In genomic region chr10:34960983-34961382, GRCh38 we compare ENCODE assay signal across 10 cellular contexts.
DNase-seq lines count a peak whose midpoint lies in the region; ATAC-seq and TF ChIP-seq lines count a peak whose summit lies in the region.
"Had no signal": no experiment of that assay in that cellular context is flagged by ENCODE, and none has a peak within 500 bp of the region (broad histone marks: within the 10 kb centered on the region; RNA-seq: fewer than 3 reads in every experiment).

No MANE protein-coding gene starts in this region.

- 53 to 68% methylated on average over 8 of the region's 8 CpGs for WGBS in heart right ventricle, 2 donors
- 90% methylated on average over 8 of the region's 8 CpGs for WGBS in suprapubic skin

- no peaks in the 10 kb centered on the region for H3K4me1 ChIP-seq in heart right ventricle
- no peaks in the 10 kb centered on the region for H3K4me1 ChIP-seq in suprapubic skin

- TF ChIP-seq EP300 in suprapubic skin (IDR thresholded peaks at IDR 0.05), result no peak

- H3K27me3 ChIP-seq in WERI-Rb-1 (ENCODE audit: insufficient read depth, low read depth, severe bottlenecking) (no peaks in the 10 kb centered on the region), heart right ventricle (no peaks in the 10 kb centered on the region), suprapubic skin (no peaks in the 10 kb centered on the region)

- no peaks in the 10 kb centered on the region for H3K36me3 ChIP-seq in WERI-Rb-1
- no peaks in the 10 kb centered on the region for H3K36me3 ChIP-seq in heart right ventricle
- no peaks in the 10 kb centered on the region for H3K36me3 ChIP-seq in suprapubic skin

- H3K4me3 ChIP-seq in WERI-Rb-1 (ENCODE audit: low read depth, low read length) (no peak overlapping the region), heart right ventricle (no peak overlapping the region), suprapubic skin (no peak overlapping the region)

- no peak for TF ChIP-seq POLR2A in suprapubic skin (IDR thresholded peaks at IDR 0.05)

- ATAC-seq in heart right ventricle (peak; percentile 78 to 95 (median 90)), HG03045 (IDR thresholded peaks at IDR 0.05; ENCODE audit: unreplicated experiment) (no peak)

- DNase-seq in DMS53 (lab: John Stamatoyannopoulos, UW), result peak; percentile 45
- DNase-seq in DMS53 treated with DMSO at 0.1 percent for 48 hours (lab: John Stamatoyannopoulos, UW; ENCODE audit: unreplicated experiment), result no peak
- peak; percentile 13 for DNase-seq in WERI-Rb-1
- peak; percentile 22 to 48 for DNase-seq in heart right ventricle
- DNase-seq in renal cortical epithelial cell (ENCODE audit: low read depth), result peak; percentile 45
- DNase-seq in suprapubic skin (ENCODE audit: low spot score in 2 of 2), result no peak
- DNase-seq in activated CD4-positive, alpha-beta T cell treated with anti-CD3 and anti-CD28 coated beads for 48 hours, result no peak
- DNase-seq: 8988T, NCI-H1092 treated with DMSO at 0.1 percent for 48 hours had no signal

- no peak overlapping the region for H3K27ac ChIP-seq in WERI-Rb-1
- no peak overlapping the region for H3K27ac ChIP-seq in heart right ventricle
- no peak overlapping the region for H3K27ac ChIP-seq in suprapubic skin

- intact Hi-C loops in heart right ventricle (cut with DNase I), result loop anchor here in 5 of 10 donors (5.0 to 10.0 kb wide), 6 partner anchors 146 to 306 kb away; partner anchors contain the start of gene PARD3 (in 1 of the 5)

- TF ChIP-seq CTCF in WERI-Rb-1 (IDR thresholded peaks at IDR 0.05; ENCODE audit: low read depth, low read length) (0 out of 2 replicates have a peak, but pooled peaks have one; percentile 8), heart right ventricle (IDR thresholded peaks at IDR 0.05) (peak in 8 of 9 donors; percentile 12 to 59 (median 45)), suprapubic skin (IDR thresholded peaks at IDR 0.05) (no peak)

- H3K9me3 ChIP-seq in WERI-Rb-1 (ENCODE audit: severe bottlenecking) (no peaks in the 10 kb centered on the region), heart right ventricle (no peaks in the 10 kb centered on the region), suprapubic skin (no peaks in the 10 kb centered on the region)

Comparison
In these comparisons a context has a peak if more than half of its experiments do, and no peak if none do; other contexts are left out.
1. DNase-seq: peak in DMS53 (single experiment), WERI-Rb-1 (single experiment), heart right ventricle (2 of 2) and renal cortical epithelial cell (single experiment); none in DMS53 treated with DMSO at 0.1 percent for 48 hours (single experiment), suprapubic skin (0 of 2) and activated CD4-positive, alpha-beta T cell treated with anti-CD3 and anti-CD28 coated beads for 48 hours (single experiment).
2. CTCF ChIP-seq: peak in WERI-Rb-1 (single experiment) and heart right ventricle (8 of 9); none in suprapubic skin (0 of 2).